ENCODE assay signal across 24 cellular contexts in the genomic region with DNA sequence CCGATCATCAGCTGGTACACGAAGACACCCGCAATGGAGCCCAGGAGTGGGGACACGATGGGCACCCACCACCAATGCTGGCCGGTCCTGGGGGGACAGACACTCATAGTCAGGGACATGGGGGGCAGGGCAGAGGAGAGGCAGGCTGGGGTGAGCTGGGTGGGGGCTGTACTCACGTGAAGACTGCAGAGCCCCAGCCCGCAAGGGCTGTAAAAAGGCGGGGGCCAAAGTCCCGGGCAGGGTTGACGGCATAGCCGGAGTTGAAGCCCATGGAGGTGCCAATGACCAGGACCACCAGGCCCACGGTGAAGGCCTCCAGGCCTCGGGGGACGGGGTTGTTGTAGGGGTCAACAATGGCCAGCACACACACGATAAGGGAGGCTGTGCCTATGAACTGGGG. TPM values are rescaled to one million over a fixed set of nuclear protein-coding genes. Genes with fewer than 3 reads are reported as not detected.
A peak's percentile ranks its signal among the peaks of the same experiment; 100 is the strongest.
DNase-seq lines count a peak whose midpoint lies in the region; ATAC-seq and TF ChIP-seq lines count a peak whose summit lies in the region.
"Had no signal": no experiment of that assay in that cellular context is flagged by ENCODE, and none has a peak within 500 bp of the region (broad histone marks: within the 10 kb centered on the region; RNA-seq: fewer than 3 reads in every experiment).

No MANE protein-coding gene starts in this region.

- peaks cover 87% of the 10 kb centered on the region for H3K4me1 Mint-ChIP-seq in activated naive CD4-positive, alpha-beta T cell treated with anti-CD3 and anti-CD28 coated beads, Interleukin-2, amount 10 ng/mL, durations not matched to agents 7 days and 5 days

- no peaks in the 10 kb centered on the region for H3K27me3 ChIP-seq in esophagus squamous epithelium
- H3K27me3 ChIP-seq: BLaER1 had no signal

- intact Hi-C loops in esophagus squamous epithelium (cut with DNase I), result no loop called here
- intact Hi-C loops in left ventricle myocardium superior (cut with micrococcal nuclease), result no loop called here

- no peaks in the 10 kb centered on the region for H3K9me3 ChIP-seq in esophagus squamous epithelium
- H3K9me3 ChIP-seq: BLaER1 had no signal

- H3K27ac Mint-ChIP-seq in activated naive CD4-positive, alpha-beta T cell treated with anti-CD3 and anti-CD28 coated beads, Interleukin-2, amount 10 ng/mL, durations not matched to agents 7 days and 5 days, result peak overlapping the region; percentile 67
- H3K27ac Mint-ChIP-seq: IgD-negative memory B cell had no signal

- POLR2A ChIA-PET in RWPE1 (lab: Yijun Ruan, JAX; ENCODE audit: low non-redundant PET), result no interaction called here

- H3K4me3 ChIP-seq in esophagus squamous epithelium, result peak overlapping the region in 3 of 4 donors; percentile 70 to 78 (median 72)
- H3K4me3 ChIP-seq: BLaER1, SK-N-MC had no signal

- peaks cover 32 to 99% (median 50%) of the 10 kb centered on the region in 3 donors for H3K4me1 ChIP-seq in esophagus squamous epithelium

- H3K4me3 Mint-ChIP-seq in activated naive CD4-positive, alpha-beta T cell treated with anti-CD3 and anti-CD28 coated beads, Interleukin-2, amount 10 ng/mL, durations not matched to agents 7 days and 5 days, result no peak overlapping the region
- H3K4me3 Mint-ChIP-seq: IgD-negative memory B cell had no signal

- WGBS in esophagus squamous epithelium, 2 donors, result 81 to 91% methylated on average over 5 to 7 of the region's 15 CpGs

- no peaks in the 10 kb centered on the region for H3K27me3 Mint-ChIP-seq in activated naive CD4-positive, alpha-beta T cell treated with anti-CD3 and anti-CD28 coated beads, Interleukin-2, amount 10 ng/mL, durations not matched to agents 7 days and 5 days
- H3K27me3 Mint-ChIP-seq: CD4-positive, alpha-beta memory T cell; IgD-negative memory B cell had no signal

- no peak for DNase-seq in activated naive CD4-positive, alpha-beta T cell treated with anti-CD3 and anti-CD28 coated beads, Interleukin-2, amount 10 ng/mL, durations not matched to agents 7 days and 5 days
- no peak for DNase-seq in activated naive CD4-positive, alpha-beta T cell treated with anti-CD3 and anti-CD28 coated beads, Interleukin-2, amount 50 U/mL, for 16 hours
- DNase-seq in RWPE1 (ENCODE audit: low spot score), result no peak
- no peak for DNase-seq in esophagus squamous epithelium (lab: John Stamatoyannopoulos, UW)
- DNase-seq in amygdala (lab: John Stamatoyannopoulos, UW), result no peak
- DNase-seq in NCI-H1417 treated with DMSO at 0.1 percent for 48 hours (lab: John Stamatoyannopoulos, UW), result no peak
- DNase-seq in left ventricle myocardium superior, result no peak
- DNase-seq: DMS79 treated with DMSO at 0.1 percent for 48 hours, GF-D8, HCEC 1CT, MM.1S, NCI-H1694, NCI-H2029 treated with DMSO at 0.1 percent for 48 hours, NCI-H2227 treated with DMSO at 0.1 percent for 48 hours, SHP77 treated with DMSO at 0.1 percent for 48 hours had no signal

- peaks cover 16 to 40% (median 24%) of the 10 kb centered on the region in 3 donors for H3K36me3 ChIP-seq in esophagus squamous epithelium
- H3K36me3 ChIP-seq: BLaER1 had no signal

- peaks cover 77% of the 10 kb centered on the region for H3K36me3 Mint-ChIP-seq in activated naive CD4-positive, alpha-beta T cell treated with anti-CD3 and anti-CD28 coated beads, Interleukin-2, amount 10 ng/mL, durations not matched to agents 7 days and 5 days

- CTCF ChIA-PET in activated naive CD4-positive, alpha-beta T cell treated with anti-CD3 and anti-CD28 coated beads, Interleukin-2, amount 10 ng/mL, durations not matched to agents 7 days and 5 days (lab: Charles Lee), result interaction anchor here (0.6 to 1.3 kb wide), 2 partner anchors 11 to 25 kb away, joined by 3 read pairs; no protein-coding TSS in a partner anchor
- CTCF ChIA-PET in RWPE1 (lab: Yijun Ruan, JAX), result interaction anchor here (0.6 to 1.2 kb wide), 3 partner anchors 11 to 39 kb away, joined by 3 read pairs; no protein-coding TSS in a partner anchor

- no peak for TF ChIP-seq CTCF in RWPE1 (conservative IDR thresholded peaks at IDR 0.05; ENCODE audit: low read depth)
- no peak for TF ChIP-seq CTCF in esophagus squamous epithelium (IDR thresholded peaks at IDR 0.05)

- TF ChIP-seq POLR2A in esophagus squamous epithelium (IDR thresholded peaks at IDR 0.05), result no peak

- no peak for ATAC-seq in left ventricle myocardium superior
- ATAC-seq: Panc1 had no signal

- peak overlapping the region; percentile 76 for H3K27ac ChIP-seq in RWPE1
- peak overlapping the region; percentile 75 to 92 (median 92) for H3K27ac ChIP-seq in esophagus squamous epithelium
- H3K27ac ChIP-seq: BLaER1, KMS-11, SK-N-MC had no signal

- H3K9me3 Mint-ChIP-seq in activated naive CD4-positive, alpha-beta T cell treated with anti-CD3 and anti-CD28 coated beads, Interleukin-2, amount 10 ng/mL, durations not matched to agents 7 days and 5 days, result no peaks in the 10 kb centered on the region
- H3K9me3 Mint-ChIP-seq: CD4-positive, alpha-beta memory T cell; IgD-negative memory B cell had no signal

RNA-seq across cellular contexts. Expression of gene AQP3, which starts 5.3 kb away (rescaled TPM):
- 1,000 to 10,000 TPM; 1,484 to 2,988 (median 2,291) TPM for total RNA-seq in esophagus squamous epithelium
- total RNA-seq in left ventricle myocardium superior, result 14.8 TPM

RNA-seq across cellular contexts. Expression of gene NOL6, which starts 31.6 kb away (rescaled TPM):
- total RNA-seq in esophagus squamous epithelium (10 to 100 TPM; 23.6 to 43.7 (median 38.3) TPM), left ventricle myocardium superior (12.7 TPM)

RNA-seq across cellular contexts. Expression of gene AQP7, which starts 39.8 kb away (rescaled TPM):
- total RNA-seq in esophagus squamous epithelium, result under 1 TPM in 2 of 4 donors, not detected in 2; 0.15 to 0.57 TPM
- 173 TPM for total RNA-seq in left ventricle myocardium superior
- total RNA-seq: A172, H1, NCI-H460 had no signal

Comparison
In these comparisons a context has a peak if more than half of its experiments do, and no peak if none do; other contexts are left out.
1. RNA of gene AQP3, which starts 5.3 kb away (total RNA-seq): 1,484 to 2,988 TPM in esophagus squamous epithelium; 14.8 TPM in left ventricle myocardium superior (single experiment); every median in the first group is over 10 times any median in the second.
2. RNA of gene AQP7, which starts 39.8 kb away (total RNA-seq): 173 TPM in left ventricle myocardium superior (single experiment); 0.15 to 0.57 TPM in esophagus squamous epithelium; every median in the first group is over 100 times any median in the second.